Comparison of ENCODE assay signal across 9 cellular contexts in the genomic region with DNA sequence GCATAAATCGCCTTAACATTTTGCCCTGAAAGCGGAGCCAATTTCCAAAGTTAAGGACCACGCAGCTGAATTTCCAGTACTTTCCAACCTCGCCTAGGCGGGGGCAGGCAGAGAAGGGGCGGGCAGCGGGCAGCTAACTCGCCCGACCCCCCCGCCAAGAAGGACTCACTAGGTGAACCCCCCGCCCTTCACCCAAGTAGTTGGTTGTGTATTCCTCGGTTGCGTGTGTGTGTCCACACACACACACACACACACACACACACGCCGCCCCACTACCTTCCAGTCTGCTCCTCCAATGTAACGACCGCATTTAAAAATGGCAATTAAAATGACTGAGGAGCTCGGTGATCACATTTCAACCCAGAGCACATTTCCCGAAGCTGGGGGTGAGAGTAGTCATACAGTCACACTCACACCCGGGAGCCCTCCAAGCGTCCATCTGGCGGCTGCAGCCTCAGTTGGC. TPM values are rescaled to one million over a fixed set of nuclear protein-coding genes. Genes with fewer than 3 reads are reported as not detected.
A peak's percentile ranks its signal among the peaks of the same experiment; 100 is the strongest.
DNase-seq lines count a peak whose midpoint lies in the region; ATAC-seq and TF ChIP-seq lines count a peak whose summit lies in the region.
"Had no signal": no experiment of that assay in that cellular context is flagged by ENCODE, and none has a peak within 500 bp of the region (broad histone marks: within the 10 kb centered on the region; RNA-seq: fewer than 3 reads in every experiment).

No MANE protein-coding gene starts in this region.

- peaks cover 13% of the 10 kb centered on the region for H3K4me1 ChIP-seq in mesendoderm (ENCODE audit: control insufficient read depth, low read depth, low read length)

- peaks cover 53% of the 10 kb centered on the region for H3K79me2 ChIP-seq in mesendoderm (ENCODE audit: control insufficient read depth, insufficient read depth, low read length)

- H3K4me3 ChIP-seq in mesendoderm (ENCODE audit: low read length) = peak overlapping the region; percentile 92

- peaks cover 73% of the 10 kb centered on the region for H3K27me3 Mint-ChIP-seq in stimulated activated naive CD8-positive, alpha-beta T cell treated with anti-CD3 and anti-CD28 coated beads, Interleukin-15, Interleukin-2, amounts not matched to agents 100 ng/mL and 50 ng/mL, for 24 hours
- H3K27me3 Mint-ChIP-seq in stimulated activated naive CD8-positive, alpha-beta T cell treated with anti-CD3 and anti-CD28 coated beads, Interleukin-15, amount 100 ng/mL, for 72 hours = peaks cover 91% of the 10 kb centered on the region
- peaks cover 21% of the 10 kb centered on the region for H3K27me3 Mint-ChIP-seq in chondrocyte (ENCODE audit: low read depth)

- H3K18ac ChIP-seq in mesendoderm (ENCODE audit: low read length) = peak overlapping the region; percentile 89

- H2BK120ac ChIP-seq in mesendoderm (ENCODE audit: low read depth, low read length) = peak overlapping the region; percentile 47

- peak overlapping the region; percentile 17 for H3K4me3 Mint-ChIP-seq in stimulated activated naive CD8-positive, alpha-beta T cell treated with anti-CD3 and anti-CD28 coated beads, Interleukin-15, Interleukin-2, amounts not matched to agents 100 ng/mL and 50 ng/mL, for 24 hours
- no peak overlapping the region for H3K4me3 Mint-ChIP-seq in stimulated activated naive CD8-positive, alpha-beta T cell treated with anti-CD3 and anti-CD28 coated beads, Interleukin-15, amount 100 ng/mL, for 72 hours
- peak overlapping the region; percentile 75 for H3K4me3 Mint-ChIP-seq in chondrocyte (ENCODE audit: unreplicated experiment)

- H3K27ac Mint-ChIP-seq in stimulated activated naive CD8-positive, alpha-beta T cell treated with anti-CD3 and anti-CD28 coated beads, Interleukin-15, Interleukin-2, amounts not matched to agents 100 ng/mL and 50 ng/mL, for 24 hours = no peak overlapping the region
- H3K27ac Mint-ChIP-seq in stimulated activated naive CD8-positive, alpha-beta T cell treated with anti-CD3 and anti-CD28 coated beads, Interleukin-15, amount 100 ng/mL, for 72 hours = no peak overlapping the region
- H3K27ac Mint-ChIP-seq in chondrocyte (ENCODE audit: unreplicated experiment) = no peak overlapping the region
- H3K27ac Mint-ChIP-seq: activated naive CD8-positive, alpha-beta T cell had no signal

- peaks cover 11% of the 10 kb centered on the region for H3K79me1 ChIP-seq in mesendoderm (ENCODE audit: low read length)

- H3K56ac ChIP-seq in mesendoderm (ENCODE audit: low read length) = peak overlapping the region; percentile 99

- no peaks in the 10 kb centered on the region for H3K36me3 ChIP-seq in mesendoderm (ENCODE audit: control insufficient read depth, insufficient read depth, low read length)

- peak overlapping the region; percentile 97 for H3K4me2 ChIP-seq in mesendoderm (ENCODE audit: low read length)

- no peak overlapping the region for H4K8ac ChIP-seq in mesendoderm (ENCODE audit: low read depth, low read length)

- no peaks in the 10 kb centered on the region for H3K9me3 Mint-ChIP-seq in stimulated activated naive CD8-positive, alpha-beta T cell treated with anti-CD3 and anti-CD28 coated beads, Interleukin-15, Interleukin-2, amounts not matched to agents 100 ng/mL and 50 ng/mL, for 24 hours
- H3K9me3 Mint-ChIP-seq in stimulated activated naive CD8-positive, alpha-beta T cell treated with anti-CD3 and anti-CD28 coated beads, Interleukin-15, amount 100 ng/mL, for 72 hours = peaks cover 0 to 6% of the 10 kb centered on the region in 2 donors
- H3K9me3 Mint-ChIP-seq in chondrocyte (ENCODE audit: low read depth) = no peaks in the 10 kb centered on the region

- H3K4me1 Mint-ChIP-seq in stimulated activated naive CD8-positive, alpha-beta T cell treated with anti-CD3 and anti-CD28 coated beads, Interleukin-15, Interleukin-2, amounts not matched to agents 100 ng/mL and 50 ng/mL, for 24 hours (ENCODE audit: low read depth) = peaks cover 14% of the 10 kb centered on the region
- H3K4me1 Mint-ChIP-seq in stimulated activated naive CD8-positive, alpha-beta T cell treated with anti-CD3 and anti-CD28 coated beads, Interleukin-15, amount 100 ng/mL, for 72 hours = peaks cover 25% of the 10 kb centered on the region
- peaks cover 37% of the 10 kb centered on the region for H3K4me1 Mint-ChIP-seq in chondrocyte (ENCODE audit: low read depth)

- in situ Hi-C loops in ACHN (cut with HindIII; ENCODE audit: low pct_ligation_motif_present, low pct_unique_long_range_greater_than_20kb, low sequenced_read_pairs) = no loop called here

- H3K27ac ChIP-seq in mesendoderm (ENCODE audit: low read depth, low read length) = peak overlapping the region; percentile 59

- no peaks in the 10 kb centered on the region for H3K36me3 Mint-ChIP-seq in stimulated activated naive CD8-positive, alpha-beta T cell treated with anti-CD3 and anti-CD28 coated beads, Interleukin-15, Interleukin-2, amounts not matched to agents 100 ng/mL and 50 ng/mL, for 24 hours (ENCODE audit: low read depth)
- H3K36me3 Mint-ChIP-seq in chondrocyte (ENCODE audit: low read depth) = no peaks in the 10 kb centered on the region
- H3K36me3 Mint-ChIP-seq: activated naive CD8-positive, alpha-beta T cell had no signal

- H4K5ac ChIP-seq in mesendoderm (ENCODE audit: low read length) = no peak overlapping the region

- TF ChIP-seq CTCF in chondrocyte (IDR thresholded peaks at IDR 0.05) = no peak

- H3K9ac ChIP-seq in mesendoderm (ENCODE audit: low read length) = peak overlapping the region; percentile 99

- DNase-seq in stimulated activated naive CD8-positive, alpha-beta T cell treated with anti-CD3 and anti-CD28 coated beads, Interleukin-15, amount 100 ng/mL, for 72 hours = no peak
- DNase-seq in chondrocyte (ENCODE audit: low spot score) (no peak), mesendoderm (peak; percentile 60), ACHN (no peak), posterior vena cava (ENCODE audit: low spot score) (no peak)

- WGBS in mesendoderm (ENCODE audit: extremely low coverage, insufficient coverage, low lambda C conversion rate) = no CpG with 5 or more reads among the region's 22 CpGs

- H2BK15ac ChIP-seq in mesendoderm (replicated peaks; ENCODE audit: low read depth) = no peak overlapping the region

- intact Hi-C loops in posterior vena cava (cut with DNase I) = no loop called here

- H2AK5ac ChIP-seq in mesendoderm (ENCODE audit: low read length) = no peak overlapping the region

- no peaks in the 10 kb centered on the region for H3K27me3 ChIP-seq in mesendoderm (ENCODE audit: insufficient read depth, low read length, poor library complexity)

- no peak for ATAC-seq in stimulated activated naive CD8-positive, alpha-beta T cell treated with anti-CD3 and anti-CD28 coated beads, Interleukin-15, amount 100 ng/mL, for 72 hours
- ATAC-seq in HG03139 (IDR thresholded peaks at IDR 0.05; ENCODE audit: unreplicated experiment) (no peak), GM21528 (IDR thresholded peaks at IDR 0.05; ENCODE audit: low FRiP score, unreplicated experiment) (no peak)

- H2BK5ac ChIP-seq in mesendoderm (ENCODE audit: low read length) = peak overlapping the region; percentile 4

- peak overlapping the region; percentile 83 for H3K4ac ChIP-seq in mesendoderm (ENCODE audit: low read depth, low read length)

- H3K23ac ChIP-seq in mesendoderm (ENCODE audit: low read length) = peak overlapping the region; percentile 69

RNA-seq across cellular contexts. Expression of gene TENM4, which starts 1.4 kb away (rescaled TPM):
- total RNA-seq in chondrocyte (2.8 to 34.3 TPM (median 3.8 TPM) in 3 replicates), posterior vena cava (1 to 10 TPM; 5.6 to 7.4 TPM)
- 32.1 TPM for polyA plus RNA-seq in mesendoderm (2013, experiment 1 of 2)
- polyA plus RNA-seq in mesendoderm (2013, experiment 2 of 2) = 25.8 TPM

Comparison
In these comparisons a context has a peak if more than half of its experiments do, and no peak if none do; other contexts are left out.
1. H3K4me3 Mint-ChIP-seq: peak in stimulated activated naive CD8-positive, alpha-beta T cell treated with anti-CD3 and anti-CD28 coated beads, Interleukin-15, Interleukin-2, amounts not matched to agents 100 ng/mL and 50 ng/mL, for 24 hours (single experiment) and chondrocyte (single experiment); none in stimulated activated naive CD8-positive, alpha-beta T cell treated with anti-CD3 and anti-CD28 coated beads, Interleukin-15, amount 100 ng/mL, for 72 hours (0 of 2).